Comparison of ENCODE assay signal across 8 cellular contexts in the genomic region with DNA sequence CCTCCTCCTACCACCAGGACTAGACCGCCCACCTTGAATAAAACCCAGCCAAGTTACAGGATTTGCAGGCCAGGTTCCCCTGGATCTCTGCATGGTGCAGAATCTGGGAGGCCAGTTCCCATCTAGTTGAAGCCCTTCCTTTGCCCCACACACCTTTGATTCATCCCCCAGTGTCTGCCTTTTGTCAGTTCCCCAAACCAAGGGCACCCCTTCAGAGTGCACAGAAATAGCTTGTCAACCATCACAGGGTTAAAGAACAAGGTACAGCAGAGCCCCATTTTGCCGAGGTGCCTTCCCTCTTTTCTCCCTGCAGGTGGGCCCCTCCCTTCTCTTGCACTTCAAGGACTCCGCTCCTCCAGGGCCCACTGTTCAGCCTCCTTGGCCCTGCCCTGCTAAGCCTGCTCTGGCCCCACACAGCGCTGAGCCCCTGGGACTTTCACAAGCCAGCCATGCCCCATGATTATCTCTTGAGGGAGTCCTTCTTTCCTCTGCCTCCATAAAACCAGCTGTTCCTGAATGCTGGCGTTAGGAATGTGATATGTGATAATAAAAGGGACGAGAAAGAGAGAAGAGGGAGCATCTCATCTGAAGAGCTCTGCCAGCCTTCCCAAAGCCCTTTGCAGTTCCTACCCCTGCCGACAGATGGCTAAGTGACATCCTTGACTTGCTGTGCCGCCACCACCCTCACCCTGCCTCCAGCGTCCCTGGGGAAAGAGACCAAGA.
DNase-seq lines count a peak whose midpoint lies in the region; ATAC-seq and TF ChIP-seq lines count a peak whose summit lies in the region.

No MANE protein-coding gene starts in this region.

- no peak overlapping the region for H3K9ac ChIP-seq in SU-DHL-6 (ENCODE audit: low read length)

- peaks cover 10 to 12% of the 10 kb centered on the region in 2 donors for H3K27me3 Mint-ChIP-seq in effector memory CD8-positive, alpha-beta T cell

- POLR2A ChIA-PET in AG04450 (lab: Yijun Ruan, JAX), result interaction anchor here (0.5 kb wide), 1 partner anchor 1738 kb away, joined by 3 read pairs; no protein-coding TSS in a partner anchor

- H3K4me2 ChIP-seq in SU-DHL-6 (ENCODE audit: low read depth, low read length, poor library complexity, severe bottlenecking), result no peak overlapping the region

- no peaks in the 10 kb centered on the region for H4K20me1 ChIP-seq in SU-DHL-6 (ENCODE audit: low read depth, low read length)

- H2AFZ ChIP-seq in SU-DHL-6 (ENCODE audit: low read depth, low read length, severe bottlenecking), result no peak overlapping the region

- ATAC-seq in effector memory CD8-positive, alpha-beta T cell (replicated peaks), result no peak
- no peak for ATAC-seq in sciatic nerve

- H3K79me2 ChIP-seq in SU-DHL-6 (ENCODE audit: insufficient read depth, low read length), result no peaks in the 10 kb centered on the region

- no peak overlapping the region for H3K27ac Mint-ChIP-seq in effector memory CD8-positive, alpha-beta T cell

- CTCF ChIA-PET in AG04450 (lab: Charles Lee), result interaction anchor here (0.7 to 2.6 kb wide), 3 partner anchors 11 to 193 kb away, joined by 3 to 19 read pairs (median 3); no protein-coding TSS in a partner anchor

- H3K36me3 Mint-ChIP-seq in effector memory CD8-positive, alpha-beta T cell (ENCODE audit: insufficient read depth), result no peaks in the 10 kb centered on the region

- H3K27ac ChIP-seq in AG04450 (ENCODE audit: low read depth, low read length) (peak overlapping the region; percentile 31), SU-DHL-6 (ENCODE audit: low read depth, low read length) (no peak overlapping the region)

- peak; percentile 52 for TF ChIP-seq CTCF in AG04450 (IDR thresholded peaks at IDR 0.05; ENCODE audit: low read depth, low read length)
- peak; percentile 54 for TF ChIP-seq CTCF in SU-DHL-6 (IDR thresholded peaks at IDR 0.05; ENCODE audit: insufficient read depth, low read length, poor library complexity, severe bottlenecking)
- TF ChIP-seq CTCF in GM13976 (IDR thresholded peaks at IDR 0.05; ENCODE audit: borderline replicate concordance, control extremely low read depth, extremely low read depth, insufficient read depth, missing control alignments), result no peak

- no peaks in the 10 kb centered on the region for H3K4me1 Mint-ChIP-seq in effector memory CD8-positive, alpha-beta T cell (ENCODE audit: low read depth in 2 of 2)

- H3K4me3 ChIP-seq in AG04450 (ENCODE audit: low read depth, low read length), result no peak overlapping the region
- H3K4me3 ChIP-seq in H7 (ENCODE audit: insufficient read depth, low read depth, low read length), result no peak overlapping the region
- H3K4me3 ChIP-seq in SU-DHL-6 (ENCODE audit: insufficient read depth, low read length, poor library complexity, severe bottlenecking), result no peak overlapping the region

- DNase-seq in AG04450 (ENCODE audit: low read depth, low spot score) (no peak), H7 (peak; percentile 71), sciatic nerve (ENCODE audit: low spot score) (peak; percentile 51), putamen (ENCODE audit: low spot score) (no peak), GM13976 (ENCODE audit: low spot score) (no peak)
- DNase-seq in effector memory CD8-positive, alpha-beta T cell, result peak in 2 of 3 experiments; percentile 12 to 18
- DNase-seq in effector CD8-positive, alpha-beta T cell (lab: John Stamatoyannopoulos, UW), result no peak

- H3K9me3 Mint-ChIP-seq in effector memory CD8-positive, alpha-beta T cell, result no peaks in the 10 kb centered on the region

- intact Hi-C loops in sciatic nerve (cut with DNase I), result no loop called here

- H3K27me3 ChIP-seq in AG04450 (ENCODE audit: control insufficient read depth, insufficient read depth, low read length) (peaks cover 13% of the 10 kb centered on the region), H7 (ENCODE audit: control insufficient read depth, insufficient read depth, low read length) (no peaks in the 10 kb centered on the region), SU-DHL-6 (ENCODE audit: low read length) (no peaks in the 10 kb centered on the region; the same call in 1 of the 2 replicates)

- H3F3A ChIP-seq in SU-DHL-6 (ENCODE audit: insufficient read depth), result no peaks in the 10 kb centered on the region

- H3K4me3 Mint-ChIP-seq in effector memory CD8-positive, alpha-beta T cell, result no peak overlapping the region

- no peaks in the 10 kb centered on the region for H3K9me2 ChIP-seq in SU-DHL-6 (replicated peaks; ENCODE audit: insufficient read depth, low read length)

- in situ Hi-C loops in GM13976 (cut with MboI; ENCODE audit: low sequenced_read_pairs, unreplicated experiment), result loop anchor here (10.0 to 25.0 kb wide), 2 partner anchors 744 to 1257 kb away; no protein-coding TSS in a partner anchor

- H3K36me3 ChIP-seq in H7 (replicated peaks; ENCODE audit: control insufficient read depth, insufficient read depth, low read length), result no peaks in the 10 kb centered on the region
- H3K36me3 ChIP-seq in SU-DHL-6 (ENCODE audit: low read length), result no peaks in the 10 kb centered on the region

- H3K9me3 ChIP-seq in AG04450 (ENCODE audit: control insufficient read depth, insufficient read depth, low read length) (no peaks in the 10 kb centered on the region; the same call in 1 of the 2 replicates), SU-DHL-6 (ENCODE audit: insufficient read depth, low read length) (no peaks in the 10 kb centered on the region)

Comparison
In these comparisons a context has a peak if more than half of its experiments do, and no peak if none do; other contexts are left out.
1. DNase-seq: peak in H7 (single experiment), effector memory CD8-positive, alpha-beta T cell (2 of 3) and sciatic nerve (single experiment); none in AG04450 (single experiment), putamen (single experiment), effector CD8-positive, alpha-beta T cell (single experiment) and GM13976 (single experiment).